In genomic region chr1:6446665-6447015, GRCh38 we compare ENCODE assay signal across 13 cellular contexts. TPM values are rescaled to one million over a fixed set of nuclear protein-coding genes. Genes with fewer than 3 reads are reported as not detected.
DNase-seq lines count a peak whose midpoint lies in the region; TF ChIP-seq lines count a peak whose summit lies in the region.
"Had no signal": no experiment of that assay in that cellular context is flagged by ENCODE, and none has a peak within 500 bp of the region (broad histone marks: within the 10 kb centered on the region; RNA-seq: fewer than 3 reads in every experiment).

No MANE protein-coding gene starts in this region.

- no peaks in the 10 kb centered on the region for H3K9me3 Mint-ChIP-seq in neural progenitor cell
- no peaks in the 10 kb centered on the region for H3K9me3 Mint-ChIP-seq in activated T-cell treated with anti-CD3 and anti-CD28 coated beads, Interleukin-2, amount 50 U/mL, for 24 hours
- H3K9me3 Mint-ChIP-seq: natural killer cell treated with Interleukin-12 subunit alpha and Interleukin-12 subunit beta and Interleukin-15 and Interleukin-18, amount 100 ng/mL, for 72 hours; stimulated activated naive CD8-positive, alpha-beta T cell treated with anti-CD3 and anti-CD28 coated beads, Interleukin-15, amount 100 ng/mL, for 72 hours had no signal

- DNase-seq in neural progenitor cell (ENCODE audit: low spot score) (no peak), NCI-H774 (lab: John Stamatoyannopoulos, UW) (no peak), cardiac septum (ENCODE audit: low spot score) (no peak)
- DNase-seq in activated T-cell treated with anti-CD3 and anti-CD28 coated beads, Interleukin-2, amount 50 U/mL, for 24 hours, result no peak
- DNase-seq: AML-193; body of pancreas; MG63; stimulated activated naive CD8-positive, alpha-beta T cell treated with anti-CD3 and anti-CD28 coated beads, Interleukin-15, amount 100 ng/mL, for 72 hours had no signal

- H4K20me1 ChIP-seq in neural progenitor cell (ENCODE audit: low read depth), result no peaks in the 10 kb centered on the region

- H3K27ac Mint-ChIP-seq in neural progenitor cell, result peak overlapping the region; percentile 60
- no peak overlapping the region for H3K27ac Mint-ChIP-seq in activated T-cell treated with anti-CD3 and anti-CD28 coated beads, Interleukin-2, amount 50 U/mL, for 24 hours
- H3K27ac Mint-ChIP-seq: natural killer cell treated with Interleukin-12 subunit alpha and Interleukin-12 subunit beta and Interleukin-15 and Interleukin-18, amount 100 ng/mL, for 72 hours; stimulated activated naive CD8-positive, alpha-beta T cell treated with anti-CD3 and anti-CD28 coated beads, Interleukin-15, amount 100 ng/mL, for 72 hours had no signal

- 63 to 66% methylated on average over 4 of the region's 4 CpGs for WGBS in ectodermal cell, 2 experiments

- intact Hi-C loops in cardiac septum (cut with DNase I), result no loop called here

- H3K27me3 ChIP-seq in HUES48 (ENCODE audit: control insufficient read depth, insufficient read depth, low read length), result peaks cover 14% of the 10 kb centered on the region
- H3K27me3 ChIP-seq in ectodermal cell (ENCODE audit: control insufficient read depth, insufficient read depth, low read length, poor library complexity, severe bottlenecking), result peaks cover 49% of the 10 kb centered on the region
- peaks cover 34% of the 10 kb centered on the region for H3K27me3 ChIP-seq in neural progenitor cell

- H3K27me3 Mint-ChIP-seq in neural progenitor cell (ENCODE audit: insufficient read depth, low read depth), result peaks cover 24% of the 10 kb centered on the region
- peaks cover 63% of the 10 kb centered on the region for H3K27me3 Mint-ChIP-seq in activated T-cell treated with anti-CD3 and anti-CD28 coated beads, Interleukin-2, amount 50 U/mL, for 24 hours

- H3K4me1 ChIP-seq in HUES48 (ENCODE audit: control insufficient read depth, insufficient read depth, low read length) (peaks cover 12% of the 10 kb centered on the region), ectodermal cell (ENCODE audit: control insufficient read depth, insufficient read depth, low read length) (peaks cover 31% of the 10 kb centered on the region), neural progenitor cell (peaks cover 29% of the 10 kb centered on the region)

- H3K4me3 Mint-ChIP-seq in neural progenitor cell, result peak overlapping the region; percentile 75
- no peak overlapping the region for H3K4me3 Mint-ChIP-seq in activated T-cell treated with anti-CD3 and anti-CD28 coated beads, Interleukin-2, amount 50 U/mL, for 24 hours
- H3K4me3 Mint-ChIP-seq: natural killer cell treated with Interleukin-12 subunit alpha and Interleukin-12 subunit beta and Interleukin-15 and Interleukin-18, amount 100 ng/mL, for 72 hours had no signal

- H3K9ac ChIP-seq in HUES48 (ENCODE audit: low read depth, low read length) (peak overlapping the region; percentile 44; the same call in 1 of the 2 replicates), neural progenitor cell (no peak overlapping the region)

- no peak overlapping the region for H3K27ac ChIP-seq in HUES48 (ENCODE audit: low read depth, low read length)
- H3K27ac ChIP-seq in ectodermal cell (ENCODE audit: insufficient read depth, low read depth, low read length, poor library complexity, severe bottlenecking), result no peak overlapping the region
- no peak overlapping the region for H3K27ac ChIP-seq in neural progenitor cell

- TF ChIP-seq CTCF in neural progenitor cell (IDR thresholded peaks at IDR 0.05), result no peak

- H3K36me3 Mint-ChIP-seq in neural progenitor cell, result no peaks in the 10 kb centered on the region
- H3K36me3 Mint-ChIP-seq in activated T-cell treated with anti-CD3 and anti-CD28 coated beads, Interleukin-2, amount 50 U/mL, for 24 hours (ENCODE audit: low read depth), result no peaks in the 10 kb centered on the region
- H3K36me3 Mint-ChIP-seq: natural killer cell treated with Interleukin-12 subunit alpha and Interleukin-12 subunit beta and Interleukin-15 and Interleukin-18, amount 100 ng/mL, for 72 hours had no signal

- peaks cover 34% of the 10 kb centered on the region for H3F3A ChIP-seq in neural progenitor cell (ENCODE audit: low read depth)

- no peaks in the 10 kb centered on the region for H3K36me3 ChIP-seq in HUES48 (ENCODE audit: control insufficient read depth, insufficient read depth, low read length)
- H3K36me3 ChIP-seq in ectodermal cell (ENCODE audit: control insufficient read depth, insufficient read depth, low read length), result no peaks in the 10 kb centered on the region
- H3K36me3 ChIP-seq in neural progenitor cell, result no peaks in the 10 kb centered on the region
- H3K36me3 ChIP-seq: MG63 had no signal

- no peaks in the 10 kb centered on the region for H3K79me2 ChIP-seq in neural progenitor cell (ENCODE audit: low read depth)

- H2AFZ ChIP-seq in neural progenitor cell (replicated peaks), result no peak overlapping the region

- H3K4me3 ChIP-seq in HUES48 (ENCODE audit: low read depth, low read length) (peak overlapping the region; percentile 66), ectodermal cell (ENCODE audit: insufficient read depth, low read depth, low read length) (peak overlapping the region; percentile 37), neural progenitor cell (peak overlapping the region; percentile 52)
- H3K4me3 ChIP-seq: body of pancreas, MG63 had no signal

- H3K4me2 ChIP-seq in neural progenitor cell, result peak overlapping the region; percentile 81

- no peaks in the 10 kb centered on the region for H3K9me3 ChIP-seq in HUES48 (ENCODE audit: control insufficient read depth, insufficient read depth, low read length)
- no peaks in the 10 kb centered on the region for H3K9me3 ChIP-seq in ectodermal cell (ENCODE audit: control insufficient read depth, low read length)
- no peaks in the 10 kb centered on the region for H3K9me3 ChIP-seq in neural progenitor cell (ENCODE audit: low read depth)
- H3K9me3 ChIP-seq: body of pancreas, MG63 had no signal

- peaks cover 37% of the 10 kb centered on the region for H3K4me1 Mint-ChIP-seq in neural progenitor cell
- H3K4me1 Mint-ChIP-seq in activated T-cell treated with anti-CD3 and anti-CD28 coated beads, Interleukin-2, amount 50 U/mL, for 24 hours (ENCODE audit: low read depth), result peaks cover 12% of the 10 kb centered on the region

RNA-seq across cellular contexts. Expression of gene TNFRSF25, which starts 19.3 kb away (rescaled TPM):
- 19.9 TPM for polyA plus RNA-seq in ectodermal cell (2013, experiment 1 of 4)
- polyA plus RNA-seq in ectodermal cell (2013, experiment 2 of 4), result 18.6 TPM
- polyA plus RNA-seq in ectodermal cell (2013, experiment 3 of 4), result 21.4 TPM
- 28.5 TPM for polyA plus RNA-seq in ectodermal cell (2013, experiment 4 of 4)
- total RNA-seq in neural progenitor cell (ENCODE audit: low replicate concordance) (15.6 and 23.7 TPM in 2 replicates), cardiac septum (8.5 TPM)

RNA-seq across cellular contexts. Expression of gene ESPN, which starts 22.1 kb away (rescaled TPM):
- polyA plus RNA-seq in ectodermal cell (2013, experiment 1 of 4), result 2.0 TPM
- 3.9 TPM for polyA plus RNA-seq in ectodermal cell (2013, experiment 2 of 4)
- polyA plus RNA-seq in ectodermal cell (2013, experiment 3 of 4), result 3.5 TPM
- 3.2 TPM for polyA plus RNA-seq in ectodermal cell (2013, experiment 4 of 4)
- total RNA-seq in neural progenitor cell (ENCODE audit: low replicate concordance) (7.1 and 11.0 TPM in 2 replicates), cardiac septum (0.32 TPM)
- total RNA-seq: frontal cortex had no signal

RNA-seq across cellular contexts. Expression of gene HES2, which starts 26.9 kb away (rescaled TPM):
- 0.09 TPM for polyA plus RNA-seq in ectodermal cell (2013, experiment 1 of 4)
- 0.05 TPM for polyA plus RNA-seq in ectodermal cell (2013, experiment 2 of 4)
- 0.11 TPM for polyA plus RNA-seq in ectodermal cell (2013, experiment 3 of 4)
- polyA plus RNA-seq in ectodermal cell (2013, experiment 4 of 4), result 0.04 TPM
- total RNA-seq in neural progenitor cell (ENCODE audit: low replicate concordance) (0.04 and 0.22 TPM in 2 replicates), cardiac septum (not detected)
- total RNA-seq: frontal cortex; natural killer cell treated with Interleukin-12 subunit alpha and Interleukin-12 subunit beta and Interleukin-15 and Interleukin-18, amount 100 ng/mL, for 72 hours; sciatic nerve had no signal

RNA-seq across cellular contexts. Expression of gene PLEKHG5, which starts 44.8 kb away (rescaled TPM):
- polyA plus RNA-seq in ectodermal cell (2013, experiment 1 of 4), result 20.6 TPM
- 23.6 TPM for polyA plus RNA-seq in ectodermal cell (2013, experiment 2 of 4)
- polyA plus RNA-seq in ectodermal cell (2013, experiment 3 of 4), result 19.4 TPM
- 23.1 TPM for polyA plus RNA-seq in ectodermal cell (2013, experiment 4 of 4)
- total RNA-seq in neural progenitor cell (ENCODE audit: low replicate concordance) (7.4 and 25.9 TPM in 2 replicates), cardiac septum (14.9 TPM)

RNA-seq across cellular contexts. Expression of gene ACOT7, which starts 53.1 kb away (rescaled TPM):
- 89.8 TPM for polyA plus RNA-seq in ectodermal cell (2013, experiment 1 of 4)
- 80.0 TPM for polyA plus RNA-seq in ectodermal cell (2013, experiment 2 of 4)
- polyA plus RNA-seq in ectodermal cell (2013, experiment 3 of 4), result 73.0 TPM
- 70.4 TPM for polyA plus RNA-seq in ectodermal cell (2013, experiment 4 of 4)
- 19.6 and 44.9 TPM in 2 replicates for total RNA-seq in neural progenitor cell (ENCODE audit: low replicate concordance)
- 13.8 TPM for total RNA-seq in cardiac septum
